In genomic region chr5:55577353-55578060, GRCh38 we compare ENCODE assay signal across 10 cellular contexts. TPM values are rescaled to one million over a fixed set of nuclear protein-coding genes. Genes with fewer than 3 reads are reported as not detected.
DNase-seq lines count a peak whose midpoint lies in the region; ATAC-seq and TF ChIP-seq lines count a peak whose summit lies in the region.
"Had no signal": no experiment of that assay in that cellular context is flagged by ENCODE, and none has a peak within 500 bp of the region (broad histone marks: within the 10 kb centered on the region; RNA-seq: fewer than 3 reads in every experiment).

No MANE protein-coding gene starts in this region.

- no peaks in the 10 kb centered on the region for H3K9me3 ChIP-seq in subcutaneous abdominal adipose tissue (ENCODE audit: control insufficient read depth in 5 of 5, low read length in 5 of 5)
- no peaks in the 10 kb centered on the region for H3K9me3 ChIP-seq in WERI-Rb-1 (ENCODE audit: severe bottlenecking)
- H3K9me3 ChIP-seq: MG63 had no signal

- H3K36me3 ChIP-seq in subcutaneous abdominal adipose tissue (ENCODE audit: control insufficient read depth in 5 of 5, insufficient read depth in 5 of 5, low read length in 5 of 5) (no peaks in the 10 kb centered on the region), WERI-Rb-1 (no peaks in the 10 kb centered on the region)
- H3K36me3 ChIP-seq: MG63 had no signal

- ATAC-seq in left lobe of liver (peak; percentile 88), HG03432 (IDR thresholded peaks at IDR 0.05; ENCODE audit: unreplicated experiment) (no peak)

- H3K4me3 ChIP-seq in choroid plexus epithelial cell (ENCODE audit: low read depth, low read length) (no peak overlapping the region), subcutaneous abdominal adipose tissue (ENCODE audit: low read depth in 1 of 5, low read length in 5 of 5) (peak overlapping the region in 1 of 5 donors; percentile 9), WERI-Rb-1 (ENCODE audit: low read depth, low read length) (no peak overlapping the region)
- H3K4me3 ChIP-seq: MG63, SK-N-MC had no signal

- DNase-seq in NCI-H1694 treated with DMSO at 0.1 percent for 48 hours (lab: John Stamatoyannopoulos, UW) = peak; percentile 52
- DNase-seq in choroid plexus epithelial cell (ENCODE audit: low read depth) = peak; percentile 61
- peak; percentile 63 for DNase-seq in left lobe of liver (ENCODE audit: low spot score)
- no peak for DNase-seq in WERI-Rb-1
- DNase-seq in ureter (ENCODE audit: low spot score) = no peak
- no peak for DNase-seq in DMS53 (lab: John Stamatoyannopoulos, UW)
- DNase-seq: MG63 had no signal

- no peak overlapping the region for H3K9ac ChIP-seq in subcutaneous abdominal adipose tissue (ENCODE audit: low read length in 5 of 5)

- H3K27me3 ChIP-seq in subcutaneous abdominal adipose tissue (ENCODE audit: control insufficient read depth in 5 of 5, insufficient read depth in 4 of 5, low read length in 5 of 5) = no peaks in the 10 kb centered on the region
- no peaks in the 10 kb centered on the region for H3K27me3 ChIP-seq in WERI-Rb-1 (ENCODE audit: insufficient read depth, low read depth, severe bottlenecking)
- H3K27me3 ChIP-seq: MG63 had no signal

- TF ChIP-seq CTCF in choroid plexus epithelial cell (conservative IDR thresholded peaks at IDR 0.05; ENCODE audit: low read depth, low read length) (no peak), WERI-Rb-1 (IDR thresholded peaks at IDR 0.05; ENCODE audit: low read depth, low read length) (no peak)

- H3K27ac ChIP-seq in subcutaneous abdominal adipose tissue (ENCODE audit: low read depth, low read length) (peak overlapping the region; percentile 56), WERI-Rb-1 (no peak overlapping the region)
- H3K27ac ChIP-seq: SK-N-MC had no signal

- peaks cover 4 to 39% (median 23%) of the 10 kb centered on the region in 5 donors for H3K4me1 ChIP-seq in subcutaneous abdominal adipose tissue (ENCODE audit: control insufficient read depth in 5 of 5, insufficient read depth in 5 of 5, low read length in 5 of 5)

RNA-seq across cellular contexts. Expression of gene PLPP1, which starts 42.7 kb away (rescaled TPM):
- total RNA-seq in left lobe of liver = 24.5 TPM
- total RNA-seq in ureter = 180 TPM

Comparison
In these comparisons a context has a peak if more than half of its experiments do, and no peak if none do; other contexts are left out.
1. DNase-seq: peak in NCI-H1694 treated with DMSO at 0.1 percent for 48 hours (single experiment), choroid plexus epithelial cell (single experiment) and left lobe of liver (single experiment); none in WERI-Rb-1 (single experiment), ureter (single experiment) and DMS53 (single experiment).